ENCODE assay signal across 20 cellular contexts in genomic region chr5:179869641-179870402, GRCh38. TPM values are rescaled to one million over a fixed set of nuclear protein-coding genes. Genes with fewer than 3 reads are reported as not detected.
A peak's percentile ranks its signal among the peaks of the same experiment; 100 is the strongest.
DNase-seq lines count a peak whose midpoint lies in the region; ATAC-seq and TF ChIP-seq lines count a peak whose summit lies in the region.
"Had no signal": no experiment of that assay in that cellular context is flagged by ENCODE, and none has a peak within 500 bp of the region (broad histone marks: within the 10 kb centered on the region; RNA-seq: fewer than 3 reads in every experiment).

No MANE protein-coding gene starts in this region.

- no peaks in the 10 kb centered on the region for H3K9me3 Mint-ChIP-seq in neural progenitor cell
- H3K9me3 Mint-ChIP-seq in stimulated activated naive B cell treated with anti-CD40 and anti-IgM and Interleukin-4, amounts not matched to agents 10 μg/mL and 1 μg/mL and 100 μg/mL, for 72 hours = no peaks in the 10 kb centered on the region
- H3K9me3 Mint-ChIP-seq: activated naive CD8-positive, alpha-beta T cell treated with anti-CD3 and anti-CD28 coated beads, Interleukin-2, amount 50 U/mL, for 24 hours; activated T-cell treated with anti-CD3 and anti-CD28 coated beads, Interleukin-2, amount 50 U/mL, for 72 hours; CD8-positive, alpha-beta memory T cell; dendritic cell treated with granulocyte-macrophage colony-stimulating factor and Interleukin-4, amounts not matched to agents 40 ng/mL and 50 ng/mL, for 4 days; mesothelial cell of epicardium had no signal

- H2AFZ ChIP-seq in neural progenitor cell (replicated peaks) = no peak overlapping the region

- H3F3A ChIP-seq in neural progenitor cell (ENCODE audit: low read depth) = peaks cover 28% of the 10 kb centered on the region

- peaks cover 26% of the 10 kb centered on the region for H3K4me1 ChIP-seq in cardiac muscle cell (ENCODE audit: low read depth)
- H3K4me1 ChIP-seq in RWPE2 (ENCODE audit: insufficient read depth, poor library complexity, severe bottlenecking) = peaks cover 7% of the 10 kb centered on the region
- H3K4me1 ChIP-seq in neural progenitor cell = peaks cover 20% of the 10 kb centered on the region
- H3K4me1 ChIP-seq in tibial artery = no peaks in the 10 kb centered on the region

- peaks cover 11% of the 10 kb centered on the region for H3K36me3 Mint-ChIP-seq in neural progenitor cell
- H3K36me3 Mint-ChIP-seq in stimulated activated naive B cell treated with anti-CD40 and anti-IgM and Interleukin-4, amounts not matched to agents 10 μg/mL and 1 μg/mL and 100 μg/mL, for 72 hours = peaks cover 58 to 67% of the 10 kb centered on the region in 2 donors

- H3K27me3 ChIP-seq in cardiac muscle cell (no peaks in the 10 kb centered on the region), RWPE2 (ENCODE audit: insufficient read depth, poor library complexity, severe bottlenecking) (no peaks in the 10 kb centered on the region), neural progenitor cell (no peaks in the 10 kb centered on the region), tibial artery (no peaks in the 10 kb centered on the region)

- no peaks in the 10 kb centered on the region for H3K9me3 ChIP-seq in cardiac muscle cell (ENCODE audit: low read depth)
- H3K9me3 ChIP-seq in RWPE2 (ENCODE audit: severe bottlenecking) = no peaks in the 10 kb centered on the region
- no peaks in the 10 kb centered on the region for H3K9me3 ChIP-seq in neural progenitor cell (ENCODE audit: low read depth)
- no peaks in the 10 kb centered on the region for H3K9me3 ChIP-seq in tibial artery
- H3K9me3 ChIP-seq: psoas muscle had no signal

- no peak overlapping the region for H3K4me3 Mint-ChIP-seq in neural progenitor cell
- no peak overlapping the region for H3K4me3 Mint-ChIP-seq in stimulated activated naive B cell treated with anti-CD40 and anti-IgM and Interleukin-4, amounts not matched to agents 10 μg/mL and 1 μg/mL and 100 μg/mL, for 72 hours
- H3K4me3 Mint-ChIP-seq: activated naive CD8-positive, alpha-beta T cell treated with anti-CD3 and anti-CD28 coated beads, Interleukin-2, amount 50 U/mL, for 24 hours; activated T-cell treated with anti-CD3 and anti-CD28 coated beads, Interleukin-2, amount 50 U/mL, for 72 hours; B cell; CD8-positive, alpha-beta memory T cell; dendritic cell treated with granulocyte-macrophage colony-stimulating factor and Interleukin-4, amounts not matched to agents 40 ng/mL and 50 ng/mL, for 4 days; mesothelial cell of epicardium had no signal

- intact Hi-C loops in Right ventricle myocardium superior (cut with DNase I) (no loop called here), tibial artery (cut with DNase I; ENCODE audit: low total_unique reads) (no loop called here)

- H3K4me2 ChIP-seq in neural progenitor cell = peak overlapping the region; percentile 35

- peak in 1 of 2 donors; percentile 33 for DNase-seq in cardiac muscle cell (ENCODE audit: low read depth in 1 of 2, low spot score in 1 of 2)
- DNase-seq in Right ventricle myocardium superior = no peak
- peak; percentile 62 for DNase-seq in RWPE2 (ENCODE audit: low spot score)
- peak; percentile 36 for DNase-seq in neural progenitor cell (ENCODE audit: low spot score)
- no peak for DNase-seq in stimulated activated naive B cell treated with anti-CD40 and anti-IgM and Interleukin-4, amounts not matched to agents 10 μg/mL and 1 μg/mL and 100 μg/mL, for 72 hours
- no peak for DNase-seq in NCI-H510A treated with DMSO at 0.1 percent for 48 hours (lab: John Stamatoyannopoulos, UW)
- no peak for DNase-seq in tibial artery
- no peak for DNase-seq in mesenteric fat pad (ENCODE audit: low spot score)
- DNase-seq: activated CD4-positive, alpha-beta T cell treated with anti-CD3 and anti-CD28 coated beads, Interleukin-2, amount 50 U/mL, for 48 hours; activated naive CD8-positive, alpha-beta T cell treated with anti-CD3 and anti-CD28 coated beads, Interleukin-2, amount 50 U/mL, for 24 hours; CD8-positive, alpha-beta memory T cell; NCI-H1436 treated with DMSO at 0.1 percent for 48 hours; NCI-H2107; stimulated activated naive CD4-positive, alpha-beta T cell treated with Interleukin-2 at 50 U/mL for 16 hours had no signal

- peaks cover 6% of the 10 kb centered on the region for H3K4me1 Mint-ChIP-seq in neural progenitor cell
- peaks cover 8 to 25% of the 10 kb centered on the region in 2 donors for H3K4me1 Mint-ChIP-seq in stimulated activated naive B cell treated with anti-CD40 and anti-IgM and Interleukin-4, amounts not matched to agents 10 μg/mL and 1 μg/mL and 100 μg/mL, for 72 hours
- H3K4me1 Mint-ChIP-seq: activated naive CD8-positive, alpha-beta T cell treated with anti-CD3 and anti-CD28 coated beads, Interleukin-2, amount 50 U/mL, for 24 hours; CD8-positive, alpha-beta memory T cell; mesothelial cell of epicardium had no signal

- peaks cover 16% of the 10 kb centered on the region for H3K36me3 ChIP-seq in cardiac muscle cell
- H3K36me3 ChIP-seq in RWPE2 (ENCODE audit: low read depth) = peaks cover 51% of the 10 kb centered on the region
- no peaks in the 10 kb centered on the region for H3K36me3 ChIP-seq in neural progenitor cell
- H3K36me3 ChIP-seq in tibial artery = peaks cover 42 to 98% (median 84%) of the 10 kb centered on the region in 3 donors

- H4K20me1 ChIP-seq in neural progenitor cell (ENCODE audit: low read depth) = peaks cover 4% of the 10 kb centered on the region

- TF ChIP-seq CTCF in cardiac muscle cell (IDR thresholded peaks at IDR 0.05; ENCODE audit: low read depth, low read length) (no peak), RWPE2 (IDR thresholded peaks at IDR 0.05; ENCODE audit: poor library complexity, severe bottlenecking) (no peak), neural progenitor cell (IDR thresholded peaks at IDR 0.05) (no peak), tibial artery (IDR thresholded peaks at IDR 0.05) (no peak)

- H3K27ac Mint-ChIP-seq in neural progenitor cell = peak overlapping the region; percentile 63
- peak overlapping the region; percentile 31 for H3K27ac Mint-ChIP-seq in stimulated activated naive B cell treated with anti-CD40 and anti-IgM and Interleukin-4, amounts not matched to agents 10 μg/mL and 1 μg/mL and 100 μg/mL, for 72 hours
- H3K27ac Mint-ChIP-seq: activated naive CD8-positive, alpha-beta T cell treated with anti-CD3 and anti-CD28 coated beads, Interleukin-2, amount 50 U/mL, for 24 hours; activated T-cell treated with anti-CD3 and anti-CD28 coated beads, Interleukin-2, amount 50 U/mL, for 72 hours; B cell; dendritic cell treated with granulocyte-macrophage colony-stimulating factor and Interleukin-4, amounts not matched to agents 40 ng/mL and 50 ng/mL, for 4 days; mesothelial cell of epicardium had no signal

- H3K9ac ChIP-seq in neural progenitor cell = peak overlapping the region; percentile 11

- H3K79me2 ChIP-seq in neural progenitor cell (ENCODE audit: low read depth) = no peaks in the 10 kb centered on the region

- H3K27me3 Mint-ChIP-seq in neural progenitor cell (ENCODE audit: insufficient read depth, low read depth) = no peaks in the 10 kb centered on the region
- H3K27me3 Mint-ChIP-seq in stimulated activated naive B cell treated with anti-CD40 and anti-IgM and Interleukin-4, amounts not matched to agents 10 μg/mL and 1 μg/mL and 100 μg/mL, for 72 hours = no peaks in the 10 kb centered on the region
- H3K27me3 Mint-ChIP-seq: activated naive CD8-positive, alpha-beta T cell treated with anti-CD3 and anti-CD28 coated beads, Interleukin-2, amount 50 U/mL, for 24 hours; B cell; CD8-positive, alpha-beta memory T cell; dendritic cell treated with granulocyte-macrophage colony-stimulating factor and Interleukin-4, amounts not matched to agents 40 ng/mL and 50 ng/mL, for 4 days had no signal

- H3K4me3 ChIP-seq in cardiac muscle cell (no peak overlapping the region), RWPE2 (ENCODE audit: severe bottlenecking) (no peak overlapping the region), neural progenitor cell (no peak overlapping the region), tibial artery (no peak overlapping the region)
- H3K4me3 ChIP-seq: psoas muscle had no signal

- ATAC-seq in Right ventricle myocardium superior (ENCODE audit: poor library complexity) (no peak), RWPE2 (ENCODE audit: low read depth) (no peak)
- no peak for ATAC-seq in stimulated activated naive B cell treated with anti-CD40 and anti-IgM and Interleukin-4, amounts not matched to agents 10 μg/mL and 1 μg/mL and 100 μg/mL, for 72 hours (replicated peaks)
- ATAC-seq: activated naive CD8-positive, alpha-beta T cell treated with anti-CD3 and anti-CD28 coated beads, Interleukin-2, amount 50 U/mL, for 24 hours; activated T-cell treated with anti-CD3 and anti-CD28 coated beads, Interleukin-2, amount 50 U/mL, for 72 hours; esophagus mucosa had no signal

- peak overlapping the region; percentile 57 for H3K27ac ChIP-seq in cardiac muscle cell
- H3K27ac ChIP-seq in RWPE2 (ENCODE audit: poor library complexity, severe bottlenecking) = no peak overlapping the region
- H3K27ac ChIP-seq in neural progenitor cell = peak overlapping the region; percentile 73
- H3K27ac ChIP-seq in tibial artery = no peak overlapping the region
- H3K27ac ChIP-seq: psoas muscle had no signal

RNA-seq across cellular contexts. Expression of gene MRNIP, which starts 11.2 kb away (rescaled TPM):
- total RNA-seq in cardiac muscle cell (48.0 and 57.5 TPM in 2 replicates), Right ventricle myocardium superior (12.1 TPM), neural progenitor cell (ENCODE audit: low replicate concordance) (68.5 and 73.5 TPM in 2 replicates), mesenteric fat pad (17.3 TPM)
- 28.8 and 40.3 TPM in 2 replicates for polyA plus RNA-seq in cardiac muscle cell

RNA-seq across cellular contexts. Expression of gene TBC1D9B, which starts 37.9 kb away (rescaled TPM):
- total RNA-seq in cardiac muscle cell = 72.2 and 113 TPM in 2 replicates
- polyA plus RNA-seq in cardiac muscle cell = 63.6 and 64.5 TPM in 2 replicates
- total RNA-seq in Right ventricle myocardium superior = 29.6 TPM
- total RNA-seq in neural progenitor cell (ENCODE audit: low replicate concordance) = 26.7 and 60.1 TPM in 2 replicates
- total RNA-seq in mesenteric fat pad = 128 TPM

RNA-seq across cellular contexts. Expression of gene SQSTM1, which starts 49.1 kb away (rescaled TPM):
- 110 and 115 TPM in 2 replicates for total RNA-seq in cardiac muscle cell
- 108 and 144 TPM in 2 replicates for polyA plus RNA-seq in cardiac muscle cell
- 437 TPM for total RNA-seq in Right ventricle myocardium superior
- 27.6 and 55.0 TPM in 2 replicates for total RNA-seq in neural progenitor cell (ENCODE audit: low replicate concordance)
- total RNA-seq in mesenteric fat pad = 600 TPM

Comparison
In these comparisons a context has a peak if more than half of its experiments do, and no peak if none do; other contexts are left out.
1. DNase-seq: peak in RWPE2 (single experiment) and neural progenitor cell (single experiment); none in Right ventricle myocardium superior (single experiment), stimulated activated naive B cell treated with anti-CD40 and anti-IgM and Interleukin-4, amounts not matched to agents 10 μg/mL and 1 μg/mL and 100 μg/mL, for 72 hours (single experiment), NCI-H510A treated with DMSO at 0.1 percent for 48 hours (single experiment), tibial artery (0 of 2) and mesenteric fat pad (single experiment).
2. H3K27ac ChIP-seq: peak in cardiac muscle cell (single experiment) and neural progenitor cell (single experiment); none in RWPE2 (single experiment) and tibial artery (0 of 2).